ENCODE assay signal across 29 cellular contexts in the genomic region with DNA sequence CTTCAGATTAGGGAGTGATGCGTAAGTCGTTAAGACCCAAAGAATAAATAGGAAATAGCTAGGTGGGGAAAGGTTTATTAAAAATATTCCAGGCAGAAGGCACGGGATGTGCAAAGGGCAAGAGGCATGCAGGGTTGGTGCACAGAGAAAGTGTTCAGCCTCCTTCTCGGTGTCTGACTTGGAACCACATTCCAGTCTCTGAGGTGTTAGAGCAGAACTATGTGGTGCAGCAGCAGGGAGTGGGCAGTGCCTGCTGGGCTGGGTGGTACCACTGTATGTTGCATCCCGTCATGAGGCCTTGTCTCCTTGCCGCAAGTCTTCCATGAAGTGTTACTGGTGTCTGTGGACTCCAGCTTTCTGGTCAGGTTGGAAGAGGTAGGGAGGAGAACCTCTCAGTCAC.
"Had no signal": no experiment of that assay in that cellular context is flagged by ENCODE, and none has a peak within 500 bp of the region (broad histone marks: within the 10 kb centered on the region; RNA-seq: fewer than 3 reads in every experiment).

No MANE protein-coding gene starts in this region.

- H3K9ac ChIP-seq: KMS-11, SK-N-SH had no signal

- H3K4me3 ChIP-seq: Peyer's patch, SJSA1 had no signal

- DNase-seq: activated CD4-positive, alpha-beta T cell treated with anti-CD3 and anti-CD28 coated beads for 36 hours; activated CD4-positive, alpha-beta T cell treated with anti-CD3 and anti-CD28 coated beads, Interleukin-2, amount 10 ng/mL, durations not matched to agents 7 days and 5 days; activated CD4-positive, alpha-beta T cell treated with anti-CD3 and anti-CD28 coated beads, Interleukin-2, amount 50 U/mL, for 48 hours; activated CD8-positive, alpha-beta T cell treated with anti-CD3 and anti-CD28 coated beads, Interleukin-2, amount 10 ng/mL, durations not matched to agents 7 days and 5 days; activated gamma-delta T cell; activated naive CD4-positive, alpha-beta T cell treated with anti-CD3 and anti-CD28 coated beads for 36 hours; activated naive CD8-positive, alpha-beta T cell treated with anti-CD3 and anti-CD28 coated beads, Interleukin-2, amount 50 U/mL, for 24 hours; activated T-cell treated with anti-CD3 and anti-CD28 coated beads, Interleukin-2, amount 50 U/mL, for 24 hours; cerebellar nuclear complex; NCI-H1105; NCI-H1417 treated with DMSO at 0.1 percent for 48 hours; NCI-H187 treated with DMSO at 0.1 percent for 48 hours; NCI-H2081; NCI-H510A; NCI-H526; NCI-H748 treated with DMSO at 0.1 percent for 48 hours; NK-92 treated with Interleukin-12 subunit alpha and Interleukin-12 subunit beta, amount 100 ng/mL, for 24 hours; PC-3; Peyer's patch; SHP77 treated with DMSO at 0.1 percent for 48 hours; SK-N-SH had no signal

- H3K4me1 Mint-ChIP-seq: activated CD4-positive, alpha-beta T cell treated with anti-CD3 and anti-CD28 coated beads, Interleukin-2, amount 10 ng/mL, durations not matched to agents 7 days and 5 days had no signal

- H3K4me2 ChIP-seq: KMS-11, SK-N-SH had no signal

- H3K4me3 Mint-ChIP-seq: activated CD4-positive, alpha-beta T cell treated with anti-CD3 and anti-CD28 coated beads for 36 hours; activated CD4-positive, alpha-beta T cell treated with anti-CD3 and anti-CD28 coated beads, Interleukin-2, amount 10 ng/mL, durations not matched to agents 7 days and 5 days; activated CD8-positive, alpha-beta T cell treated with anti-CD3 and anti-CD28 coated beads, Interleukin-2, amount 10 ng/mL, durations not matched to agents 7 days and 5 days; activated naive CD4-positive, alpha-beta T cell treated with anti-CD3 and anti-CD28 coated beads for 36 hours; activated naive CD8-positive, alpha-beta T cell; activated naive CD8-positive, alpha-beta T cell treated with anti-CD3 and anti-CD28 coated beads, Interleukin-2, amount 50 U/mL, for 24 hours; activated T-cell treated with anti-CD3 and anti-CD28 coated beads, Interleukin-2, amount 50 U/mL, for 24 hours; brain; T-helper 1 cell treated with Interleukin-12 subunit alpha and Interleukin-12 subunit beta and Interleukin-4 antibody, amounts not matched to agents 30 μg/mL and 1 μg/mL, for 36 hours; T-helper 2 cell treated with Interferon-gamma antibody and Interleukin-4, amounts not matched to agents 5 μg/mL and 100 μg/mL, for 36 hours had no signal

- H3K27me3 Mint-ChIP-seq: activated CD4-positive, alpha-beta T cell treated with anti-CD3 and anti-CD28 coated beads for 36 hours; activated CD4-positive, alpha-beta T cell treated with anti-CD3 and anti-CD28 coated beads, Interleukin-2, amount 10 ng/mL, durations not matched to agents 7 days and 5 days; activated naive CD8-positive, alpha-beta T cell; activated naive CD8-positive, alpha-beta T cell treated with anti-CD3 and anti-CD28 coated beads, Interleukin-2, amount 50 U/mL, for 24 hours; activated T-cell treated with anti-CD3 and anti-CD28 coated beads, Interleukin-2, amount 50 U/mL, for 24 hours; brain had no signal

- H3K9me3 ChIP-seq: Peyer's patch, SJSA1, SK-N-SH had no signal

- H3K27ac ChIP-seq: KMS-11, Peyer's patch, SJSA1 had no signal

- H3K27ac Mint-ChIP-seq: activated CD4-positive, alpha-beta T cell treated with anti-CD3 and anti-CD28 coated beads for 36 hours; activated CD4-positive, alpha-beta T cell treated with anti-CD3 and anti-CD28 coated beads, Interleukin-2, amount 10 ng/mL, durations not matched to agents 7 days and 5 days; activated CD8-positive, alpha-beta T cell treated with anti-CD3 and anti-CD28 coated beads, Interleukin-2, amount 10 ng/mL, durations not matched to agents 7 days and 5 days; activated naive CD4-positive, alpha-beta T cell treated with anti-CD3 and anti-CD28 coated beads for 36 hours; activated naive CD8-positive, alpha-beta T cell; activated naive CD8-positive, alpha-beta T cell treated with anti-CD3 and anti-CD28 coated beads, Interleukin-2, amount 50 U/mL, for 24 hours; activated T-cell treated with anti-CD3 and anti-CD28 coated beads, Interleukin-2, amount 50 U/mL, for 24 hours; activated T-helper 2 cell treated with anti-CD3 and anti-CD28 coated beads, Interferon-gamma antibody, Interleukin-2, Interleukin-4, amounts not matched to agents 10 μg/mL and 5 μg/mL and 100 μg/mL, durations not matched to agents 14 hours and 24 hours and 36 hours; brain; T-helper 1 cell treated with Interleukin-12 subunit alpha and Interleukin-12 subunit beta and Interleukin-4 antibody, amounts not matched to agents 30 μg/mL and 1 μg/mL, for 36 hours; T-helper 2 cell treated with Interferon-gamma antibody and Interleukin-4, amounts not matched to agents 5 μg/mL and 100 μg/mL, for 36 hours had no signal

- H3K27me3 ChIP-seq: Peyer's patch, SJSA1 had no signal

- H3K9me3 Mint-ChIP-seq: activated T-helper 2 cell treated with anti-CD3 and anti-CD28 coated beads, Interferon-gamma antibody, Interleukin-2, Interleukin-4, amounts not matched to agents 10 μg/mL and 5 μg/mL and 100 μg/mL, durations not matched to agents 14 hours and 24 hours and 36 hours; T-helper 1 cell treated with Interleukin-12 subunit alpha and Interleukin-12 subunit beta and Interleukin-4 antibody, amounts not matched to agents 30 μg/mL and 1 μg/mL, for 36 hours had no signal

- H3K4me1 ChIP-seq: Peyer's patch, SJSA1 had no signal

- ATAC-seq: activated CD4-positive, alpha-beta T cell treated with anti-CD3 and anti-CD28 coated beads for 36 hours; activated CD4-positive, CD25-positive, alpha-beta regulatory T cell treated with anti-CD3 and anti-CD28 coated beads, Interleukin-2, amount 50 U/mL, for 24 hours; activated CD8-positive, alpha-beta T cell treated with anti-CD3 and anti-CD28 coated beads, Interleukin-2, amount 10 ng/mL, durations not matched to agents 7 days and 5 days; activated naive CD8-positive, alpha-beta T cell treated with anti-CD3 and anti-CD28 coated beads, Interleukin-2, amount 50 U/mL, for 24 hours; PC-3 had no signal

- H3K36me3 ChIP-seq: Peyer's patch, SJSA1 had no signal
